In the genomic region with DNA sequence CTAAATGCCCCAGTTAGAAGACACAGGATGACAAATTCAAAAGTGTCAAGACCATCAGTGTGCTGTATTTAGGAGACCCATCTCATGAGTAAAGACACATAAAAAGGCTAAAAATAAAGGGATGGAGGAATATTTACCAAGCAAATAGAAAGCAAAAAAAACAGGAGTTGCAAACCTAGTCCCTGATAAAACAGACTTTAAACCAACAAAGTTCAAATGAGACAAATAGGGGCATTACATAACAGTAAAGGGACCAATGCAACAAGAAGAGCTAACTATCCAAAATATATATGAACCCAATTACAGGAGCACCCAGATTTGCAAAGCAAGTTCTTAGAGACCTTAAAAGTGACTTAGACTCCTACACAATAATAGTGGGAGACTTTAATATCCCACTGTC, we compare ENCODE assay signal across 27 cellular contexts.
"Had no signal": no experiment of that assay in that cellular context is flagged by ENCODE, and none has a peak within 500 bp of the region (broad histone marks: within the 10 kb centered on the region; RNA-seq: fewer than 3 reads in every experiment).

No MANE protein-coding gene starts in this region.

- DNase-seq: stimulated activated CD4-positive, alpha-beta T cell treated with anti-CD3 and anti-CD28 coated beads, Interleukin-2, amount 100 ng/mL, for 48 hours; stimulated activated CD4-positive, alpha-beta T cell treated with anti-CD3 and anti-CD28 coated beads, Interleukin-4, amount 100 ng/mL, for 1 hour; stimulated activated CD4-positive, alpha-beta T cell treated with anti-CD3 and anti-CD28 coated beads, Interleukin-4, amount 100 ng/mL, for 24 hours; stimulated activated CD4-positive, alpha-beta T cell treated with anti-CD3 and anti-CD28 coated beads, Interleukin-4, amount 100 ng/mL, for 4 hours; stimulated activated CD8-positive, alpha-beta memory T cell treated with anti-CD3 and anti-CD28 coated beads, Interleukin-4, amount 100 ng/mL, for 48 hours; stimulated activated naive B cell treated with anti-CD40 and anti-IgM and Interleukin-4, amounts not matched to agents 10 μg/mL and 1 μg/mL and 100 μg/mL, for 72 hours; stimulated activated naive CD4-positive, alpha-beta T cell; stimulated activated naive CD4-positive, alpha-beta T cell treated with Interleukin-2 at 50 U/mL for 16 hours; stimulated activated naive CD8-positive, alpha-beta T cell treated with anti-CD3 and anti-CD28 coated beads, Interleukin-15, amount 100 ng/mL, for 72 hours; stimulated activated naive CD8-positive, alpha-beta T cell treated with anti-CD3 and anti-CD28 coated beads, Interleukin-15, Interleukin-2, amounts not matched to agents 100 U/mL and 50 U/mL, for 24 hours; stomach; substantia nigra; testis; thyroid gland; tibial artery; transverse colon; trophoblast cell; upper lobe of left lung; upper lobe of right lung; uterus had no signal

- H3K36me3 ChIP-seq: stomach, suprapubic skin, thoracic aorta, thyroid gland, tibial artery, tibial nerve, transverse colon, upper lobe of left lung, upper lobe of right lung, uterus, vagina had no signal

- H3K27me3 ChIP-seq: stomach, suprapubic skin, testis, thyroid gland, tibial artery, tibial nerve, transverse colon, upper lobe of left lung, upper lobe of right lung, uterus, vagina had no signal

- H3K4me3 ChIP-seq: stomach, suprapubic skin, testis, thoracic aorta, thyroid gland, tibial artery, tibial nerve, transverse colon, upper lobe of right lung, uterus, vagina had no signal

- FAIRE-seq: urothelium cell line had no signal

- H3K4me1 ChIP-seq: stomach, suprapubic skin, testis, thyroid gland, tibial artery, tibial nerve, transverse colon, upper lobe of left lung, upper lobe of right lung, uterus, vagina had no signal

- H3K9me3 ChIP-seq: stomach, suprapubic skin, testis, thoracic aorta, thyroid gland, tibial artery, tibial nerve, transverse colon, upper lobe of left lung, upper lobe of right lung, uterus, vagina had no signal

- H3K27ac ChIP-seq: stomach, suprapubic skin, testis, thoracic aorta, thyroid gland, tibial artery, tibial nerve, transverse colon, upper lobe of left lung, upper lobe of right lung, uterus, vagina had no signal

- ATAC-seq: stimulated activated effector memory CD8-positive, alpha-beta T cell treated with anti-CD3 and anti-CD28 coated beads, Interleukin-12 subunit alpha, Interleukin-12 subunit beta, amount 100 ng/mL, for 72 hours; stimulated activated memory B cell treated with anti-CD40 and anti-IgM and Interleukin-4, amounts not matched to agents 10 μg/mL and 1 μg/mL and 100 μg/mL, for 72 hours; stimulated activated naive B cell treated with anti-CD40 and anti-IgM and Interleukin-4, amounts not matched to agents 10 μg/mL and 1 μg/mL and 100 μg/mL, for 72 hours; stimulated activated naive CD8-positive, alpha-beta T cell treated with anti-CD3 and anti-CD28 coated beads, Interleukin-15, amount 100 ng/mL, for 72 hours; stimulated activated naive CD8-positive, alpha-beta T cell treated with anti-CD3 and anti-CD28 coated beads, Interleukin-15, Interleukin-2, amounts not matched to agents 100 U/mL and 50 U/mL, for 24 hours; upper lobe of right lung had no signal
